Comparison of ENCODE assay signal across 8 cellular contexts in genomic region chr19:7829561-7830271, GRCh38. TPM values are rescaled to one million over a fixed set of nuclear protein-coding genes. Genes with fewer than 3 reads are reported as not detected.
A peak's percentile ranks its signal among the peaks of the same experiment; 100 is the strongest.
DNase-seq lines count a peak whose midpoint lies in the region; ATAC-seq and TF ChIP-seq lines count a peak whose summit lies in the region.

Gene EVI5L, plus strand, starts transcription at chr19:7830218. Its CDS starts 16,325 bp downstream, at chr19:7846543.

- peaks cover 14% of the 10 kb centered on the region for H3K4me1 Mint-ChIP-seq in activated naive CD8-positive, alpha-beta T cell (ENCODE audit: low read depth)

- no peaks in the 10 kb centered on the region for H3K27me3 Mint-ChIP-seq in activated naive CD8-positive, alpha-beta T cell

- ATAC-seq in HG02610 (IDR thresholded peaks at IDR 0.05; ENCODE audit: unreplicated experiment) (peak; percentile 85), SK-N-SH treated with all-trans-retinoic acid at 6 μM for 48 hours (peak; percentile 95)

- peak within 1 kb of the TSS; percentile 89 for H3K4me3 Mint-ChIP-seq in activated naive CD8-positive, alpha-beta T cell

- peak within 1 kb of the TSS; percentile 35 for H3K27ac Mint-ChIP-seq in activated naive CD8-positive, alpha-beta T cell

- peak within 1 kb of the TSS; percentile 75 for H3K27ac ChIP-seq in temporal lobe (ENCODE audit: low read depth, low read length)

- DNase-seq in GM04504 (ENCODE audit: low read depth) (peak; percentile 100), NCI-H1092 (lab: John Stamatoyannopoulos, UW) (peak; percentile 100), glomerular visceral epithelial cell (ENCODE audit: extremely low spot score) (peak; percentile 100), occipital lobe (lab: John Stamatoyannopoulos, UW) (peak; percentile 100)

- H3K9me3 Mint-ChIP-seq in activated naive CD8-positive, alpha-beta T cell (ENCODE audit: low read depth), result no peaks in the 10 kb centered on the region

- H3K36me3 Mint-ChIP-seq in activated naive CD8-positive, alpha-beta T cell, result no peaks in the 10 kb centered on the region

TF ChIP-seq in SK-N-SH treated with all-trans-retinoic acid at 6 μM for 48 hours, 23 proteins besides CTCF, POLR2A, EP300 and RAD21:
- TF ChIP-seq CREB5 (CRISPR knock-in tag; IDR thresholded peaks at IDR 0.05; ENCODE audit: low read depth), result no peak
- no peak for TF ChIP-seq ARNTL (CRISPR knock-in tag; IDR thresholded peaks at IDR 0.05; ENCODE audit: borderline replicate concordance, low read depth)
- no peak for TF ChIP-seq PPARA (CRISPR knock-in tag; IDR thresholded peaks at IDR 0.05; ENCODE audit: borderline replicate concordance)
- TF ChIP-seq CSDC2 (CRISPR knock-in tag; IDR thresholded peaks at IDR 0.05), result no peak
- no peak for TF ChIP-seq TCF4 (CRISPR knock-in tag; IDR thresholded peaks at IDR 0.05; ENCODE audit: borderline replicate concordance)
- TF ChIP-seq ZNF8 (CRISPR knock-in tag; IDR thresholded peaks at IDR 0.05), result no peak
- TF ChIP-seq ZNF70 (CRISPR knock-in tag; IDR thresholded peaks at IDR 0.05), result no peak
- no peak for TF ChIP-seq SNAI2 (CRISPR knock-in tag; IDR thresholded peaks at IDR 0.05)
- no peak for TF ChIP-seq ZC3H10 (CRISPR knock-in tag; IDR thresholded peaks at IDR 0.05)
- no peak for TF ChIP-seq PATZ1 (CRISPR knock-in tag; IDR thresholded peaks at IDR 0.05; ENCODE audit: borderline replicate concordance)
TF ChIP-seq in SK-N-SH treated with all-trans-retinoic acid at 6 μM for 48 hours: peak in this region for 0.

RNA-seq across cellular contexts. Expression of gene EVI5L, which starts in this region (rescaled TPM):
- total RNA-seq in occipital lobe, result 44.5 TPM
- 49.4 TPM for total RNA-seq in temporal lobe

Comparison
In these comparisons a context has a peak if more than half of its experiments do, and no peak if none do; other contexts are left out.
1. Peak in every context shown above with its lines: DNase-seq, ATAC-seq and H3K27ac ChIP-seq.